In the genomic region with DNA sequence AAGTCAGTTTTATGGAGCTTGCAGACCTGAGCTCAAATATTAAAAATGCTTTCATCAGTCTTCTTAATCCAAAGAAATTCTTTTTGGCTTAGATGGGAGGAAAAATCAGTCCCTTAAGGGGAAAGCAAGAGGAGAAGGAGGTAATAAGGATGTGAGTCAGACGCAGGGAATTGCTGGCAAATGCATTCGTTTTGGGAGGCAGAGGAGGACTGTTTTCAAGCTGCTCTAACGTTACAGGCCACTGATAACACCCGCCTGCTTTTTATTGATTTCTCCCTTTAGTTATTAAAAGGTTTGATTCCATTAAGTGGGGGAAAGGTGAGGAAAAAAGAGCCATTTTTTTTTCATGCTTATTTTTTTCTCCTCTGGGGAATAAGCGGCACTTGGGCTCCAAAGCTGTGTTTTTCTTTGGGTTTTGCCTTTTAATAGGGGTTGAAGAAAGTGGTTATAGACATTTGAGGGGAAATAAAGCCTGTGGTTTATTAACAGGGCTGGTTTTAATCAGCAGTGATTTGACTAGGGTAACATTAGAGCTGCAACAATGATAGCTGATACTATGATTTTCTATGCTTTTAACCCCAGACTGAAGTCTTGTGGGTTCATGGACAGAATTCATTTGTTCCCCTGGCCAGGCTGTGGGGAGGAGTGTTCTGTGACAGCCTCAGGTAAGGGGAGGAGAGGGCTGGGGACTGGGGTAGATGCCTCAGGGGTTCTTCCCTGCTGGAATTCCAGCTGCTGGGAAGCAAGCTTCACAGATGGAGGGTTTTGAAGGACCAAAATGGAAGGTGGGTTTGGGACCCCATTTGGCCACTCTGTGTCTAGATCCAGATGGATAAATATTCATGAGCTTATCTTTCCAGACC, we compare ENCODE assay signal across 8 cellular contexts.
DNase-seq lines count a peak whose midpoint lies in the region; ATAC-seq and TF ChIP-seq lines count a peak whose summit lies in the region.
"Had no signal": no experiment of that assay in that cellular context is flagged by ENCODE, and none has a peak within 500 bp of the region (broad histone marks: within the 10 kb centered on the region; RNA-seq: fewer than 3 reads in every experiment).

No MANE protein-coding gene starts in this region.

- peak overlapping the region; percentile 94 for H3K27ac Mint-ChIP-seq in mesothelial cell of epicardium

- peak overlapping the region; percentile 62 for H3K27ac ChIP-seq in vagina

- TF ChIP-seq CTCF in epithelial cell of esophagus (IDR thresholded peaks at IDR 0.05; ENCODE audit: insufficient read depth, low read depth, low read length, missing control alignments) = no peak
- no peak for TF ChIP-seq CTCF in mesothelial cell of epicardium (IDR thresholded peaks at IDR 0.05; ENCODE audit: unreplicated experiment)
- TF ChIP-seq CTCF in vagina (IDR thresholded peaks at IDR 0.05) = no peak

- H3K27me3 Mint-ChIP-seq in mesothelial cell of epicardium (ENCODE audit: low read depth) = no peaks in the 10 kb centered on the region

- no peaks in the 10 kb centered on the region for H3K27me3 ChIP-seq in MG63
- H3K27me3 ChIP-seq in vagina = no peaks in the 10 kb centered on the region

- no peak for ATAC-seq in HG03378 (IDR thresholded peaks at IDR 0.05; ENCODE audit: unreplicated experiment)

- peak overlapping the region; percentile 27 for H3K4me3 Mint-ChIP-seq in mesothelial cell of epicardium

- DNase-seq in MG63 = peak; percentile 89
- peak; percentile 80 for DNase-seq in epithelial cell of esophagus (ENCODE audit: low read depth)
- DNase-seq in mesothelial cell of epicardium (ENCODE audit: low spot score in 2 of 2, unreplicated experiment in 2 of 2) = no peak
- DNase-seq in vagina (ENCODE audit: extremely low spot score in 2 of 2) = no peak
- DNase-seq in activated CD4-positive, alpha-beta T cell treated with anti-CD3 and anti-CD28 coated beads for 4 hours = no peak
- DNase-seq in activated CD8-positive, alpha-beta memory T cell treated with anti-CD3 and anti-CD28 coated beads, Interleukin-2, amount 50 U/mL, for 4 hours = no peak
- DNase-seq: NCI-H2081 had no signal

- H3K4me3 ChIP-seq in MG63 (no peak overlapping the region), epithelial cell of esophagus (ENCODE audit: low read length) (no peak overlapping the region), vagina (no peak overlapping the region)

- no peak for TF ChIP-seq POLR2A in vagina (IDR thresholded peaks at IDR 0.05)

- intact Hi-C loops in vagina (cut with DNase I) = no loop called here

- no peaks in the 10 kb centered on the region for H3K36me3 Mint-ChIP-seq in mesothelial cell of epicardium

- no peaks in the 10 kb centered on the region for H3K9me3 ChIP-seq in MG63
- H3K9me3 ChIP-seq in vagina = no peaks in the 10 kb centered on the region

- H3K36me3 ChIP-seq in MG63 (no peaks in the 10 kb centered on the region), vagina (no peaks in the 10 kb centered on the region)

- peaks cover 51% of the 10 kb centered on the region for H3K4me1 Mint-ChIP-seq in mesothelial cell of epicardium

- H3K9me3 Mint-ChIP-seq in mesothelial cell of epicardium = no peaks in the 10 kb centered on the region

- H3K4me1 ChIP-seq in vagina = peaks cover 16% of the 10 kb centered on the region

Comparison
In these comparisons a context has a peak if more than half of its experiments do, and no peak if none do; other contexts are left out.
1. DNase-seq: peak in MG63 (single experiment) and epithelial cell of esophagus (single experiment); none in mesothelial cell of epicardium (0 of 2), vagina (0 of 2), activated CD4-positive, alpha-beta T cell treated with anti-CD3 and anti-CD28 coated beads for 4 hours (0 of 2) and activated CD8-positive, alpha-beta memory T cell treated with anti-CD3 and anti-CD28 coated beads, Interleukin-2, amount 50 U/mL, for 4 hours (single experiment).